8 cellular contexts compared by ENCODE assay signal in genomic region chr19:19385900-19386339, GRCh38. TPM values are rescaled to one million over a fixed set of nuclear protein-coding genes. Genes with fewer than 3 reads are reported as not detected.
DNase-seq lines count a peak whose midpoint lies in the region; ATAC-seq and TF ChIP-seq lines count a peak whose summit lies in the region.

No MANE protein-coding gene starts in this region.

- POLR2A ChIA-PET in HCT116 (lab: Charles Lee) (interaction anchor here (0.8 to 1.2 kb wide), 5 partner anchors 10 to 21 kb away, joined by 3 to 6 read pairs (median 4); no protein-coding TSS in a partner anchor), OCI-LY7 (lab: Charles Lee) (interaction anchor here (0.6 to 1.5 kb wide), 4 partner anchors 11 to 56 kb away, joined by 4 to 8 read pairs (median 6); partner anchors contain the start of gene GATAD2A)

- H3K9me3 Mint-ChIP-seq in stimulated activated naive B cell treated with anti-CD40 and anti-IgM and Interleukin-4, amounts not matched to agents 10 μg/mL and 1 μg/mL and 100 μg/mL, for 72 hours = no peaks in the 10 kb centered on the region

- CTCF ChIA-PET in HCT116 (lab: Charles Lee) = interaction anchor here (0.8 to 1.3 kb wide), 3 partner anchors 18 to 21 kb away, joined by 3 read pairs; no protein-coding TSS in a partner anchor
- CTCF ChIA-PET in OCI-LY7 (lab: Charles Lee; ENCODE audit: unreplicated experiment) = no interaction called here

- peak overlapping the region; percentile 97 for H3K9ac ChIP-seq in HCT116 (ENCODE audit: low read length)

- in situ Hi-C loops in astrocyte of the cerebellum (cut with HindIII; ENCODE audit: low sequenced_read_pairs) = no loop called here

- ATAC-seq in HCT116 (no peak), lower lobe of right lung (peak in 1 of 2 donors; percentile 0)
- peak; percentile 27 to 37 for ATAC-seq in stimulated activated naive B cell treated with anti-CD40 and anti-IgM and Interleukin-4, amounts not matched to agents 10 μg/mL and 1 μg/mL and 100 μg/mL, for 72 hours (replicated peaks)

- peak overlapping the region; percentile 96 for H3K27ac Mint-ChIP-seq in stimulated activated naive B cell treated with anti-CD40 and anti-IgM and Interleukin-4, amounts not matched to agents 10 μg/mL and 1 μg/mL and 100 μg/mL, for 72 hours

- no TSS peak for BruUV-seq in HCT116 (replicated peaks; lab: Mats Ljungman, UMichigan)
- no TSS peak for BruUV-seq in OCI-LY7 (replicated peaks; lab: Mats Ljungman, UMichigan)

- intact Hi-C loops in HCT116 (cut with micrococcal nuclease) (loop anchor here (2.0 kb wide), 1 partner anchor 19 kb away; the partner anchor contains the start of gene GATAD2A), OCI-LY7 (cut with micrococcal nuclease; ENCODE audit: unreplicated experiment) (loop anchor here (1.0 to 5.0 kb wide), 4 partner anchors 13 to 106 kb away; partner anchors contain the start of gene GATAD2A), lower lobe of right lung (cut with DNase I) (no loop called here)

- H3K27ac ChIP-seq in HCT116 (ENCODE audit: low read depth, low read length) (peak overlapping the region; percentile 97), OCI-LY7 (ENCODE audit: low read depth, low read length, poor library complexity, severe bottlenecking) (peak overlapping the region; percentile 72), lower lobe of right lung (peak overlapping the region; percentile 92)

- peak overlapping the region; percentile 85 for H3K4me2 ChIP-seq in HCT116 (ENCODE audit: low read length)
- H3K4me2 ChIP-seq in OCI-LY7 (ENCODE audit: low read length) = peak overlapping the region; percentile 98

- H3K4me1 Mint-ChIP-seq in stimulated activated naive B cell treated with anti-CD40 and anti-IgM and Interleukin-4, amounts not matched to agents 10 μg/mL and 1 μg/mL and 100 μg/mL, for 72 hours = peaks cover 45 to 67% of the 10 kb centered on the region in 2 donors

- TF ChIP-seq RAD21 in HCT116 (IDR thresholded peaks at IDR 0.05; ENCODE audit: low read depth) = no peak

- H3K27me3 Mint-ChIP-seq in stimulated activated naive B cell treated with anti-CD40 and anti-IgM and Interleukin-4, amounts not matched to agents 10 μg/mL and 1 μg/mL and 100 μg/mL, for 72 hours = no peaks in the 10 kb centered on the region

- H3K9me2 ChIP-seq in HCT116 (ENCODE audit: insufficient read depth) (no peaks in the 10 kb centered on the region), OCI-LY7 (ENCODE audit: insufficient read depth, low read length) (no peaks in the 10 kb centered on the region)

- DNase-seq in GM06990 (ENCODE audit: extremely low read depth, insufficient read length) (no peak), HCT116 (ENCODE audit: low read depth, low spot score) (no peak), OCI-LY7 (ENCODE audit: low spot score) (peak; percentile 77), astrocyte of the cerebellum (ENCODE audit: low read depth) (no peak), lower lobe of right lung (peak; percentile 76), NCI-H774 (lab: John Stamatoyannopoulos, UW) (no peak), inferior parietal cortex (ENCODE audit: extremely low spot score) (no peak)
- DNase-seq in stimulated activated naive B cell treated with anti-CD40 and anti-IgM and Interleukin-4, amounts not matched to agents 10 μg/mL and 1 μg/mL and 100 μg/mL, for 72 hours = no peak

- RAD21 ChIA-PET in HCT116 (lab: Charles Lee; ENCODE audit: low non-redundant PET in 1 of 2, low total read pairs in 2 of 2, uncharacterized antibody in 2 of 2, unreplicated experiment in 2 of 2) = no interaction called here

- no peaks in the 10 kb centered on the region for H4K20me1 ChIP-seq in HCT116 (ENCODE audit: insufficient read depth)
- H4K20me1 ChIP-seq in OCI-LY7 (ENCODE audit: insufficient read depth, low read length) = peaks cover 6% of the 10 kb centered on the region; the same call in 1 of the 2 replicates

- H3K36me3 Mint-ChIP-seq in stimulated activated naive B cell treated with anti-CD40 and anti-IgM and Interleukin-4, amounts not matched to agents 10 μg/mL and 1 μg/mL and 100 μg/mL, for 72 hours = peaks cover 9 to 18% of the 10 kb centered on the region in 2 donors

- H3K36me3 ChIP-seq in GM06990 (ENCODE audit: control insufficient read depth, insufficient read depth, low read length) = peaks cover 4% of the 10 kb centered on the region; the same call in 1 of the 2 replicates
- no peaks in the 10 kb centered on the region for H3K36me3 ChIP-seq in HCT116 (ENCODE audit: control insufficient read depth in 1 of 2, insufficient read depth in 2 of 2, low read length in 2 of 2)
- H3K36me3 ChIP-seq in OCI-LY7 (ENCODE audit: insufficient read depth, low read length) = no peaks in the 10 kb centered on the region
- no peaks in the 10 kb centered on the region for H3K36me3 ChIP-seq in lower lobe of right lung

- peak overlapping the region; percentile 95 to 96 for H3K4me3 Mint-ChIP-seq in stimulated activated naive B cell treated with anti-CD40 and anti-IgM and Interleukin-4, amounts not matched to agents 10 μg/mL and 1 μg/mL and 100 μg/mL, for 72 hours

- H3K9me3 ChIP-seq in HCT116 (ENCODE audit: control insufficient read depth in 1 of 2, insufficient read depth in 1 of 2, low read depth in 1 of 2, low read length in 2 of 2) (no peaks in the 10 kb centered on the region), OCI-LY7 (ENCODE audit: low read length) (no peaks in the 10 kb centered on the region), lower lobe of right lung (no peaks in the 10 kb centered on the region)

- peak; percentile 49 for TF ChIP-seq POLR2A in HCT116 (IDR thresholded peaks at IDR 0.05; ENCODE audit: borderline replicate concordance, extremely low read depth, insufficient read depth, insufficient read length)

- H3K4me1 ChIP-seq in HCT116 (ENCODE audit: control insufficient read depth in 1 of 2, insufficient read depth in 2 of 2, low read length in 2 of 2) (peaks cover 20 to 42% of the 10 kb centered on the region in 2 experiments), OCI-LY7 (ENCODE audit: insufficient read depth, low read length, poor library complexity, severe bottlenecking) (peaks cover 54% of the 10 kb centered on the region), lower lobe of right lung (peaks cover 60% of the 10 kb centered on the region)

- no peaks in the 10 kb centered on the region for H3K27me3 ChIP-seq in GM06990 (replicated peaks; ENCODE audit: control insufficient read depth, insufficient read depth, low read length)
- H3K27me3 ChIP-seq in HCT116 (ENCODE audit: insufficient read depth, low read length) = no peaks in the 10 kb centered on the region
- H3K27me3 ChIP-seq in lower lobe of right lung (ENCODE audit: low read depth) = no peaks in the 10 kb centered on the region

- peak overlapping the region; percentile 96 for H3K4me3 ChIP-seq in GM06990 (replicated peaks; ENCODE audit: low read depth, low read length)
- peak overlapping the region; percentile 92 to 94 for H3K4me3 ChIP-seq in HCT116 (replicated peaks in 1 of 2; ENCODE audit: low read depth in 1 of 2, low read length in 2 of 2)
- H3K4me3 ChIP-seq in OCI-LY7 (ENCODE audit: low read depth, low read length, poor library complexity, severe bottlenecking) = peak overlapping the region; percentile 94
- H3K4me3 ChIP-seq in astrocyte of the cerebellum (ENCODE audit: low read depth, low read length) = peak overlapping the region; percentile 78
- peak overlapping the region; percentile 87 for H3K4me3 ChIP-seq in lower lobe of right lung

- TF ChIP-seq CTCF in GM06990 (IDR thresholded peaks at IDR 0.05; ENCODE audit: insufficient read depth, low read length, poor library complexity, severe bottlenecking) (no peak), HCT116 (IDR thresholded peaks at IDR 0.05 in 2 of 3, conservative IDR thresholded peaks at IDR 0.05 in 1 of 3; ENCODE audit: borderline replicate concordance in 1 of 3, insufficient read depth in 1 of 3, low read depth in 2 of 3, low read length in 2 of 3) (no peak), OCI-LY7 (conservative IDR thresholded peaks at IDR 0.05; ENCODE audit: low read length) (no peak), astrocyte of the cerebellum (IDR thresholded peaks at IDR 0.05; ENCODE audit: low read depth, low read length, missing control alignments) (no peak), lower lobe of right lung (IDR thresholded peaks at IDR 0.05) (no peak)

- H2AFZ ChIP-seq in HCT116 (ENCODE audit: low read depth, low read length, poor library complexity, severe bottlenecking) (no peak overlapping the region), OCI-LY7 (ENCODE audit: low read length) (peak overlapping the region; percentile 7; the same call in 1 of the 2 replicates)

- peaks cover 48% of the 10 kb centered on the region for H3K79me2 ChIP-seq in HCT116 (ENCODE audit: insufficient read depth, low read length)
- H3K79me2 ChIP-seq in OCI-LY7 (ENCODE audit: insufficient read depth, low read depth, low read length) = peaks cover 45% of the 10 kb centered on the region; the same call in 1 of the 2 replicates

TF ChIP-seq in HCT116, 20 proteins besides CTCF, POLR2A, EP300 and RAD21 (continues in another document):
- no peak for TF ChIP-seq SIN3A (IDR thresholded peaks at IDR 0.05; ENCODE audit: low read depth)
- TF ChIP-seq SRF (IDR thresholded peaks at IDR 0.05; ENCODE audit: low read depth) = no peak
- no peak for TF ChIP-seq ZNF274 (IDR thresholded peaks at IDR 0.05; ENCODE audit: low read depth, low read length)
- TF ChIP-seq POLR2AphosphoS5 (IDR thresholded peaks at IDR 0.05; ENCODE audit: low read depth, low read length) = peak; percentile 64
- no peak for TF ChIP-seq ELF1 (IDR thresholded peaks at IDR 0.05; ENCODE audit: borderline replicate concordance, low read depth)
- TF ChIP-seq MAX (IDR thresholded peaks at IDR 0.05) = no peak
- no peak for TF ChIP-seq ZBTB33 (IDR thresholded peaks at IDR 0.05; ENCODE audit: extremely low read depth, insufficient replicate concordance, low read length)

RNA-seq across cellular contexts. Expression of gene GATAD2A, which starts 19.6 kb away (rescaled TPM):
- total RNA-seq in HCT116 (2021; ENCODE audit: unreplicated experiment) (130 TPM), OCI-LY7 (2022) (126 and 156 TPM in 2 replicates), lower lobe of right lung (84.0 TPM)
- 60.5 and 73.9 TPM in 2 replicates for polyA plus RNA-seq in HCT116 (2012)
- 62.8 and 73.4 TPM in 2 replicates for total RNA-seq in OCI-LY7 (2014; rRNA removed; shearing (Covaris generic))

Comparison
In these comparisons a context has a peak if more than half of its experiments do, and no peak if none do; other contexts are left out.
1. DNase-seq: peak in OCI-LY7 (single experiment) and lower lobe of right lung (single experiment); none in GM06990 (single experiment), HCT116 (single experiment), astrocyte of the cerebellum (single experiment), stimulated activated naive B cell treated with anti-CD40 and anti-IgM and Interleukin-4, amounts not matched to agents 10 μg/mL and 1 μg/mL and 100 μg/mL, for 72 hours (single experiment), NCI-H774 (single experiment) and inferior parietal cortex (single experiment).
2. Peak in every context shown above with its lines, with median percentiles within 50 percentile points of each other: H3K4me3 ChIP-seq and H3K27ac ChIP-seq.